Comparison of ENCODE assay signal across 27 cellular contexts in genomic region chr11:65708451-65708850, GRCh38.
"Had no signal": no experiment of that assay in that cellular context is flagged by ENCODE, and none has a peak within 500 bp of the region (broad histone marks: within the 10 kb centered on the region; RNA-seq: fewer than 3 reads in every experiment).

No MANE protein-coding gene starts in this region.

- H3K9me3 Mint-ChIP-seq: activated CD4-positive, alpha-beta memory T cell treated with anti-CD3 and anti-CD28 coated beads, Interleukin-2, amount 10 ng/mL, durations not matched to agents 7 days and 5 days; activated CD4-positive, alpha-beta T cell treated with anti-CD3 and anti-CD28 coated beads, Interleukin-2, amount 10 ng/mL, durations not matched to agents 7 days and 5 days; activated naive CD4-positive, alpha-beta T cell treated with anti-CD3 and anti-CD28 coated beads, Interleukin-2, amount 10 ng/mL, durations not matched to agents 7 days and 5 days; activated naive CD4-positive, alpha-beta T cell treated with anti-CD3 and anti-CD28 coated beads, Interleukin-2, amount 50 U/mL, for 72 hours; activated naive CD8-positive, alpha-beta T cell treated with anti-CD3 and anti-CD28 coated beads, Interleukin-2, amount 10 ng/mL, durations not matched to agents 7 days and 5 days; activated T-cell treated with anti-CD3 and anti-CD28 coated beads, Interleukin-2, amount 50 U/mL, for 24 hours; activated T-cell treated with anti-CD3 and anti-CD28 coated beads, Interleukin-2, amount 50 U/mL, for 72 hours; central memory CD8-positive, alpha-beta T cell; effector memory CD8-positive, alpha-beta T cell had no signal

- ATAC-seq: activated naive CD4-positive, alpha-beta T cell treated with anti-CD3 and anti-CD28 coated beads, Interleukin-2, amount 50 U/mL, for 72 hours; activated T-cell treated with anti-CD3 and anti-CD28 coated beads, Interleukin-2, amount 50 U/mL, for 72 hours; effector memory CD8-positive, alpha-beta T cell; foreskin keratinocyte; gastrocnemius medialis had no signal

- H3K4me3 ChIP-seq: ascending aorta, esophagus muscularis mucosa, gastrocnemius medialis had no signal

- H3K27ac Mint-ChIP-seq: activated CD4-positive, alpha-beta memory T cell treated with anti-CD3 and anti-CD28 coated beads, Interleukin-2, amount 10 ng/mL, durations not matched to agents 7 days and 5 days; activated CD4-positive, alpha-beta T cell treated with anti-CD3 and anti-CD28 coated beads, Interleukin-2, amount 10 ng/mL, durations not matched to agents 7 days and 5 days; activated naive CD4-positive, alpha-beta T cell treated with anti-CD3 and anti-CD28 coated beads, Interleukin-2, amount 10 ng/mL, durations not matched to agents 7 days and 5 days; activated naive CD4-positive, alpha-beta T cell treated with anti-CD3 and anti-CD28 coated beads, Interleukin-2, amount 50 U/mL, for 72 hours; activated naive CD8-positive, alpha-beta T cell treated with anti-CD3 and anti-CD28 coated beads, Interleukin-2, amount 10 ng/mL, durations not matched to agents 7 days and 5 days; activated T-cell treated with anti-CD3 and anti-CD28 coated beads, Interleukin-2, amount 50 U/mL, for 24 hours; activated T-cell treated with anti-CD3 and anti-CD28 coated beads, Interleukin-2, amount 50 U/mL, for 72 hours; effector memory CD8-positive, alpha-beta T cell had no signal

- DNase-seq: activated CD4-positive, alpha-beta memory T cell treated with anti-CD3 and anti-CD28 coated beads, Interleukin-2, amount 10 ng/mL, durations not matched to agents 7 days and 5 days; activated CD4-positive, alpha-beta T cell treated with anti-CD3 and anti-CD28 coated beads for 1 hour; activated CD4-positive, alpha-beta T cell treated with anti-CD3 and anti-CD28 coated beads for 4 hours; activated CD4-positive, alpha-beta T cell treated with anti-CD3 and anti-CD28 coated beads, Interleukin-2, amount 10 ng/mL, durations not matched to agents 7 days and 5 days; activated CD4-positive, alpha-beta T cell treated with anti-CD3 and anti-CD28 coated beads, Interleukin-2, amount 50 U/mL, for 4 hours; activated CD8-positive, alpha-beta memory T cell treated with anti-CD3 and anti-CD28 coated beads, Interleukin-2, amount 50 U/mL, for 48 hours; activated gamma-delta T cell; activated naive CD4-positive, alpha-beta T cell; activated naive CD4-positive, alpha-beta T cell treated with anti-CD3 and anti-CD28 coated beads, Interleukin-2, amount 10 ng/mL, durations not matched to agents 7 days and 5 days; activated naive CD8-positive, alpha-beta T cell treated with anti-CD3 and anti-CD28 coated beads, Interleukin-2, amount 10 ng/mL, durations not matched to agents 7 days and 5 days; activated T-cell treated with anti-CD3 and anti-CD28 coated beads for 4 hours; activated T-cell treated with anti-CD3 and anti-CD28 coated beads, Interleukin-2, amount 50 U/mL, for 24 hours; activated T-cell treated with anti-CD3 and anti-CD28 coated beads, Interleukin-2, amount 50 U/mL, for 72 hours; brain microvascular endothelial cell; cortex of kidney; dermis blood vessel endothelial cell; effector CD4-positive, alpha-beta T cell; effector memory CD8-positive, alpha-beta T cell; erythroblast; foreskin keratinocyte; gastrocnemius medialis; glutamatergic neuron; T-helper 2 cell had no signal

- H3K27me3 ChIP-seq: ascending aorta, brain microvascular endothelial cell, gastrocnemius medialis had no signal

- H3K27ac ChIP-seq: brain microvascular endothelial cell, esophagus muscularis mucosa, foreskin keratinocyte, gastrocnemius medialis had no signal

- H3K4me3 Mint-ChIP-seq: activated CD4-positive, alpha-beta memory T cell treated with anti-CD3 and anti-CD28 coated beads, Interleukin-2, amount 10 ng/mL, durations not matched to agents 7 days and 5 days; activated CD4-positive, alpha-beta T cell treated with anti-CD3 and anti-CD28 coated beads, Interleukin-2, amount 10 ng/mL, durations not matched to agents 7 days and 5 days; activated naive CD4-positive, alpha-beta T cell treated with anti-CD3 and anti-CD28 coated beads, Interleukin-2, amount 10 ng/mL, durations not matched to agents 7 days and 5 days; activated naive CD8-positive, alpha-beta T cell treated with anti-CD3 and anti-CD28 coated beads, Interleukin-2, amount 10 ng/mL, durations not matched to agents 7 days and 5 days; activated T-cell treated with anti-CD3 and anti-CD28 coated beads, Interleukin-2, amount 50 U/mL, for 24 hours; activated T-cell treated with anti-CD3 and anti-CD28 coated beads, Interleukin-2, amount 50 U/mL, for 72 hours; central memory CD8-positive, alpha-beta T cell; effector memory CD8-positive, alpha-beta T cell had no signal

- H3K27me3 Mint-ChIP-seq: central memory CD8-positive, alpha-beta T cell had no signal
